In genomic region chr22:22968366-22968765, GRCh38 we compare ENCODE assay signal across 22 cellular contexts.
"Had no signal": no experiment of that assay in that cellular context is flagged by ENCODE, and none has a peak within 500 bp of the region (broad histone marks: within the 10 kb centered on the region; RNA-seq: fewer than 3 reads in every experiment).

No MANE protein-coding gene starts in this region.

- H3K4me3 ChIP-seq: SJSA1, SK-N-MC had no signal

- H3K36me3 ChIP-seq: SJSA1 had no signal

- H3K27ac ChIP-seq: HL-60, SJSA1, SK-N-MC had no signal

- DNase-seq: Karpas-422, KG1, MM.1S, MV-4-11, NCI-H1048, NCI-H1436, NCI-H187, NCI-H2081, NCI-H2107, NCI-H345, NCI-H446 treated with DMSO at 0.1 percent for 48 hours, NCI-H510A treated with DMSO at 0.1 percent for 48 hours, NCI-H526, NCI-H82, Right ventricle myocardium superior, RPMI8226, SIG-M5 had no signal

- H3K9me3 ChIP-seq: SJSA1 had no signal

- FAIRE-seq: HTR-8/SVneo, RCC 7860 had no signal

- H3K4me1 ChIP-seq: SJSA1 had no signal
